In genomic region chr20:46670228-46670584, GRCh38 we compare ENCODE assay signal across 1 cellular context.
TF ChIP-seq lines count a peak whose summit lies in the region.

No MANE protein-coding gene starts in this region.

TF ChIP-seq in HepG2, 621 proteins besides CTCF, POLR2A, EP300 and RAD21 (continued from another document and continues in another):
- TF ChIP-seq BRF2 (CRISPR knock-in tag; IDR thresholded peaks at IDR 0.05) (no peak), TBX2 (CRISPR knock-in tag; IDR thresholded peaks at IDR 0.05; ENCODE audit: borderline replicate concordance) (no peak), NFE2 (CRISPR knock-in tag; IDR thresholded peaks at IDR 0.05) (no peak), TCF7L2 (IDR thresholded peaks at IDR 0.05; ENCODE audit: low read depth, low read length) (no peak), ZNF142 (CRISPR knock-in tag; IDR thresholded peaks at IDR 0.05) (no peak), TGIF2 (CRISPR knock-in tag; IDR thresholded peaks at IDR 0.05) (peak; percentile 47; the same call in 1 of the 2 replicates), RCOR2 (CRISPR knock-in tag; IDR thresholded peaks at IDR 0.05) (no peak), ZNF605 (CRISPR knock-in tag; IDR thresholded peaks at IDR 0.05) (0 out of 2 replicates have a peak, but pooled peaks have one; percentile 5), SMARCE1 (IDR thresholded peaks at IDR 0.05; ENCODE audit: borderline replicate concordance) (no peak), STAT6 (CRISPR knock-in tag; IDR thresholded peaks at IDR 0.05; ENCODE audit: borderline replicate concordance) (no peak), TFDP2 (CRISPR knock-in tag; IDR thresholded peaks at IDR 0.05) (no peak), ZNF414 (CRISPR knock-in tag; IDR thresholded peaks at IDR 0.05) (no peak), MED8 (CRISPR knock-in tag; IDR thresholded peaks at IDR 0.05; ENCODE audit: insufficient replicate concordance) (no peak), SMC3 (IDR thresholded peaks at IDR 0.05; ENCODE audit: low read length) (no peak), MXD4 (CRISPR knock-in tag; IDR thresholded peaks at IDR 0.05) (no peak), ZNF501 (CRISPR knock-in tag; IDR thresholded peaks at IDR 0.05) (no peak), RFX3 (CRISPR knock-in tag; IDR thresholded peaks at IDR 0.05) (no peak), ZZZ3 (CRISPR knock-in tag; IDR thresholded peaks at IDR 0.05; ENCODE audit: borderline replicate concordance) (no peak), ZNF264 (CRISPR knock-in tag; IDR thresholded peaks at IDR 0.05) (no peak), ZBTB7A (CRISPR knock-in tag; IDR thresholded peaks at IDR 0.05) (no peak), ZNF788 (CRISPR knock-in tag; IDR thresholded peaks at IDR 0.05; ENCODE audit: borderline replicate concordance) (peak; percentile 84), PLSCR1 (CRISPR knock-in tag; IDR thresholded peaks at IDR 0.05; ENCODE audit: borderline replicate concordance) (no peak), ZNF782 (CRISPR knock-in tag; IDR thresholded peaks at IDR 0.05; ENCODE audit: borderline replicate concordance) (no peak), NFIC (IDR thresholded peaks at IDR 0.05; ENCODE audit: low read length) (no peak), ZNF136 (CRISPR knock-in tag; IDR thresholded peaks at IDR 0.05; ENCODE audit: low read depth) (no peak), ZNF275 (CRISPR knock-in tag; IDR thresholded peaks at IDR 0.05; ENCODE audit: borderline replicate concordance) (no peak), ETV5 (CRISPR knock-in tag; IDR thresholded peaks at IDR 0.05; ENCODE audit: borderline replicate concordance) (no peak), HINFP (CRISPR knock-in tag; IDR thresholded peaks at IDR 0.05; ENCODE audit: low read depth) (0 out of 2 replicates have a peak, but pooled peaks have one; percentile 26), ZNF280D (CRISPR knock-in tag; IDR thresholded peaks at IDR 0.05) (no peak), ZNF781 (CRISPR knock-in tag; IDR thresholded peaks at IDR 0.05; ENCODE audit: borderline replicate concordance, not compliant biosample characterization) (no peak), TEAD2 (CRISPR knock-in tag; IDR thresholded peaks at IDR 0.05) (no peak), ELF4 (CRISPR knock-in tag; IDR thresholded peaks at IDR 0.05; ENCODE audit: borderline replicate concordance) (peak; percentile 66; the same call in 1 of the 2 replicates), HBP1 (CRISPR knock-in tag; IDR thresholded peaks at IDR 0.05; ENCODE audit: low read depth) (no peak; the same call in 1 of the 2 replicates), ZNF615 (CRISPR knock-in tag; IDR thresholded peaks at IDR 0.05; ENCODE audit: borderline replicate concordance) (no peak), ZNF251 (CRISPR knock-in tag; IDR thresholded peaks at IDR 0.05) (no peak), CEBPB (IDR thresholded peaks at IDR 0.05; ENCODE audit: borderline replicate concordance, low read depth, low read length) (no peak), SRSF9 (IDR thresholded peaks at IDR 0.05; ENCODE audit: borderline replicate concordance, insufficient read depth, low read depth, low read length, poor library complexity, severe bottlenecking) (no peak), MXI1 (IDR thresholded peaks at IDR 0.05; ENCODE audit: borderline replicate concordance, low read depth, low read length) (0 out of 3 replicates have a peak, but pooled peaks have one; percentile 16), RBFOX2 (IDR thresholded peaks at IDR 0.05; ENCODE audit: low read depth, low read length) (no peak), ATF7 (IDR thresholded peaks at IDR 0.05) (no peak), ATF7 (CRISPR knock-in tag; IDR thresholded peaks at IDR 0.05) (no peak)
